ENCODE assay signal across 10 cellular contexts in the genomic region with DNA sequence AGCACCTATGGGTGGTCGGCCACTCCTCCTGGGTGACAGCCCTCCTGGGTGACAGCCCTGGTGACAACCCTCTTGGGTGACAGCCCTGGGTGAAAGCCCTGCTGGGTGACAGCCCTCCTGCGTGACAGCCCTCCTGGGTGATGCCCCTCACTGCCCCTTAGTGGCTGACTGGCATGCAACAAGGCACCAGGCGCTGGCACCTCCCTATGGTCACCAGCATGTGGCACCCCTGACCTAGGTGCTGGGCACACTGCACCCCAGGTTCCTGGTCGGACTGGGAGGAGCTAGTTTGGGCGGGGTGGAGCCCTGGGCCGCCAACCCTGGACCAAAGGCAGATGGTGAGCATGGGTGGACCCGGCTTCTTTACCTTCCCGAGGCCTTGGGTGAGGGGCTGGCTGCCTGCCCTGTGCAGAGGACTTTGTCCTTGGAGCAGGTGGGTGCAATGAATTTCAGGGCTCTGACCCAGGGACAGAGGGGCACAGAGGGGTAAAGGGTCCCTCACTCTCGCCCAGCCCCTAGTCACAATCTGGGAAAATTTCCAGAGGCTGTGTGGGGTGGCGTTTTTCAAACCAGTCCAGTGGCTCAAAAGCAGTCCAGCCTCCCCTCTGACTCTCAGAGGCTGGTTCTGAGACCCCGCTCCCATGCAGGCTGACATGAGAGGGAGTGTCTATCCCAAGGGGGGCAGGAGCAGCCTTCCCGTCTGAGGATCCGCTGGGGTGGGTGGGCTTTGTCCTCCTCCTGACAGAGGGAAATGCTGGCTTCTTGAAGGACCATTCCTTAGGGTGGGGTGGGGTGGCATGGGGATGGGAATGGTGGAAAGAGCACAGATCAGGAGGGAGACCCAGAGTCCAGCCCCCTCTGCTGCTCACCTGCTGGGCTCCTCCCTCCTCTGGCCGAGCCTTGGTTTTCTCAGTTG. TPM values are rescaled to one million over a fixed set of nuclear protein-coding genes. Genes with fewer than 3 reads are reported as not detected.
DNase-seq lines count a peak whose midpoint lies in the region; ATAC-seq and TF ChIP-seq lines count a peak whose summit lies in the region.
"Had no signal": no experiment of that assay in that cellular context is flagged by ENCODE, and none has a peak within 500 bp of the region (broad histone marks: within the 10 kb centered on the region; RNA-seq: fewer than 3 reads in every experiment).

No MANE protein-coding gene starts in this region.

- TF ChIP-seq CTCF in OCI-LY1 (IDR thresholded peaks at IDR 0.05; ENCODE audit: low read length) = peak; percentile 52
- TF ChIP-seq CTCF in foreskin keratinocyte (conservative IDR thresholded peaks at IDR 0.05) = peak; percentile 29
- TF ChIP-seq CTCF in progenitor cell of endocrine pancreas (IDR thresholded peaks at IDR 0.05; ENCODE audit: unreplicated experiment) = no peak
- no peak for TF ChIP-seq CTCF in colonic mucosa (IDR thresholded peaks at IDR 0.05)

- H3K4me2 ChIP-seq in OCI-LY1 (ENCODE audit: low read length) = no peak overlapping the region

- H3F3A ChIP-seq in OCI-LY1 (ENCODE audit: insufficient read depth, low read length) = no peaks in the 10 kb centered on the region

- intact Hi-C loops in colonic mucosa (cut with DNase I) = no loop called here

- peaks cover 3% of the 10 kb centered on the region for H3K9me3 Mint-ChIP-seq in progenitor cell of endocrine pancreas (ENCODE audit: low read depth)

- H3K27me3 ChIP-seq in OCI-LY1 (ENCODE audit: insufficient read depth, low read length) (no peaks in the 10 kb centered on the region), foreskin keratinocyte (peaks cover 10% of the 10 kb centered on the region), colonic mucosa (no peaks in the 10 kb centered on the region)
- H3K27me3 ChIP-seq: Peyer's patch had no signal

- peak; percentile 19 for DNase-seq in ELR (ENCODE audit: low read depth)
- no peak for DNase-seq in foreskin keratinocyte
- no peak for DNase-seq in progenitor cell of endocrine pancreas (ENCODE audit: low spot score, unreplicated experiment)
- no peak for DNase-seq in stimulated activated CD4-positive, alpha-beta T cell treated with anti-CD3 and anti-CD28 coated beads, Interleukin-12 subunit alpha, Interleukin-12 subunit beta, amount 100 ng/mL, for 4 hours
- DNase-seq in colonic mucosa = no peak
- DNase-seq: IMR-90 had no signal

- H3K36me3 Mint-ChIP-seq in progenitor cell of endocrine pancreas (ENCODE audit: insufficient read depth) = no peaks in the 10 kb centered on the region

- H3K9me2 ChIP-seq in OCI-LY1 (ENCODE audit: low read depth, low read length) = no peaks in the 10 kb centered on the region

- H3K4me1 ChIP-seq in OCI-LY1 (ENCODE audit: insufficient read depth, low read length, severe bottlenecking) = peaks cover 4% of the 10 kb centered on the region
- no peaks in the 10 kb centered on the region for H3K4me1 ChIP-seq in foreskin keratinocyte
- no peaks in the 10 kb centered on the region for H3K4me1 ChIP-seq in colonic mucosa

- H3K4me3 Mint-ChIP-seq in progenitor cell of endocrine pancreas (ENCODE audit: low read depth) = no peak overlapping the region

- H3K9me3 ChIP-seq in OCI-LY1 (ENCODE audit: low read length) (no peaks in the 10 kb centered on the region), colonic mucosa (no peaks in the 10 kb centered on the region)
- H3K9me3 ChIP-seq: Peyer's patch had no signal

- H3K27me3 Mint-ChIP-seq in progenitor cell of endocrine pancreas = peaks cover 3% of the 10 kb centered on the region

- no peaks in the 10 kb centered on the region for H3K79me2 ChIP-seq in OCI-LY1 (ENCODE audit: insufficient read depth, low read length)

- H3K9ac ChIP-seq in OCI-LY1 (ENCODE audit: low read length) (no peak overlapping the region), colonic mucosa (ENCODE audit: low read depth in 2 of 2, low read length in 2 of 2) (no peak overlapping the region)

- peak; percentile 80 for ATAC-seq in GM19467 (IDR thresholded peaks at IDR 0.05; ENCODE audit: unreplicated experiment)
- ATAC-seq in foreskin keratinocyte = no peak
- ATAC-seq in HG02642 (IDR thresholded peaks at IDR 0.05; ENCODE audit: poor library complexity, unreplicated experiment) = no peak

- no peak overlapping the region for H2AFZ ChIP-seq in OCI-LY1 (ENCODE audit: low read length)

- H3K4me3 ChIP-seq in OCI-LY1 (ENCODE audit: low read depth, low read length, poor library complexity, severe bottlenecking) = no peak overlapping the region
- H3K4me3 ChIP-seq in colonic mucosa = no peak overlapping the region
- H3K4me3 ChIP-seq: Peyer's patch had no signal

- H3K36me3 ChIP-seq in OCI-LY1 (ENCODE audit: insufficient read depth, low read length) = no peaks in the 10 kb centered on the region
- H3K36me3 ChIP-seq in colonic mucosa = no peaks in the 10 kb centered on the region
- H3K36me3 ChIP-seq: Peyer's patch had no signal

- H3K27ac Mint-ChIP-seq in progenitor cell of endocrine pancreas = no peak overlapping the region

- no peaks in the 10 kb centered on the region for H3K4me1 Mint-ChIP-seq in progenitor cell of endocrine pancreas (ENCODE audit: low read depth)

- no peaks in the 10 kb centered on the region for H4K20me1 ChIP-seq in OCI-LY1 (ENCODE audit: insufficient read depth, low read length)

- no peak overlapping the region for H3K27ac ChIP-seq in OCI-LY1 (ENCODE audit: low read depth, low read length, poor library complexity, severe bottlenecking)
- H3K27ac ChIP-seq in foreskin keratinocyte = no peak overlapping the region
- no peak overlapping the region for H3K27ac ChIP-seq in colonic mucosa
- H3K27ac ChIP-seq: Peyer's patch had no signal

RNA-seq across cellular contexts. Expression of gene TNFRSF13B, which starts 25.9 kb away (rescaled TPM):
- total RNA-seq in foreskin keratinocyte (not detected in 2 replicates), progenitor cell of endocrine pancreas (not detected in 2 replicates), colonic mucosa (1 to 10 TPM in 1 of 2 donors, under 1 TPM in 1; 0.42 to 1.1 TPM)
- polyA plus RNA-seq in foreskin keratinocyte = not detected in 2 replicates
- total RNA-seq: IMR-90 had no signal
- polyA plus RNA-seq: IMR-90 had no signal

RNA-seq across cellular contexts. Expression of gene MPRIP, which starts 44.5 kb away (rescaled TPM):
- total RNA-seq in foreskin keratinocyte (130 and 150 TPM in 2 replicates), progenitor cell of endocrine pancreas (180 and 195 TPM in 2 replicates), colonic mucosa (100 to 1,000 TPM; 146 to 211 TPM)
- polyA plus RNA-seq in foreskin keratinocyte = 104 and 109 TPM in 2 replicates

Comparison
In these comparisons a context has a peak if more than half of its experiments do, and no peak if none do; other contexts are left out.
1. CTCF ChIP-seq: peak in OCI-LY1 (single experiment) and foreskin keratinocyte (single experiment); none in progenitor cell of endocrine pancreas (single experiment) and colonic mucosa (single experiment).